In genomic region chr6:137736048-137736846, GRCh38 we compare ENCODE assay signal across 10 cellular contexts.
A peak's percentile ranks its signal among the peaks of the same experiment; 100 is the strongest.
DNase-seq lines count a peak whose midpoint lies in the region; ATAC-seq and TF ChIP-seq lines count a peak whose summit lies in the region.
"Had no signal": no experiment of that assay in that cellular context is flagged by ENCODE, and none has a peak within 500 bp of the region (broad histone marks: within the 10 kb centered on the region; RNA-seq: fewer than 3 reads in every experiment).

No MANE protein-coding gene starts in this region.

- DNase-seq in activated CD4-positive, CD25-positive, alpha-beta regulatory T cell (lab: John Stamatoyannopoulos, UW): no peak
- DNase-seq in neural progenitor cell (ENCODE audit: low spot score) (no peak), NCI-H1436 (lab: John Stamatoyannopoulos, UW) (no peak), upper lobe of left lung (no peak), DMS 273 (lab: John Stamatoyannopoulos, UW; ENCODE audit: unreplicated experiment) (no peak)
- DNase-seq: kidney had no signal

- WGBS in upper lobe of left lung, 2 donors: 89 to 95% methylated on average over 6 of the region's 6 CpGs

- H3K79me2 ChIP-seq in Loucy (ENCODE audit: insufficient read depth, low read length) (no peaks in the 10 kb centered on the region), neural progenitor cell (ENCODE audit: low read depth) (no peaks in the 10 kb centered on the region)

- H3F3A ChIP-seq in Loucy (ENCODE audit: low read depth): peaks cover 6% of the 10 kb centered on the region
- peaks cover 6% of the 10 kb centered on the region for H3F3A ChIP-seq in neural progenitor cell (ENCODE audit: low read depth)

- H3K9me2 ChIP-seq in Loucy (replicated peaks; ENCODE audit: low read depth, low read length): no peaks in the 10 kb centered on the region

- H3K9ac ChIP-seq in Loucy (ENCODE audit: low read depth, low read length, poor library complexity, severe bottlenecking) (peak overlapping the region; percentile 41), neural progenitor cell (no peak overlapping the region)

- H3K36me3 Mint-ChIP-seq in neural progenitor cell: no peaks in the 10 kb centered on the region

- no peak for TF ChIP-seq POLR2A in upper lobe of left lung (IDR thresholded peaks at IDR 0.05)

- peak overlapping the region; percentile 32 for H3K4me3 ChIP-seq in Loucy (ENCODE audit: low read length, poor library complexity, severe bottlenecking)
- no peak overlapping the region for H3K4me3 ChIP-seq in neural progenitor cell
- no peak overlapping the region for H3K4me3 ChIP-seq in upper lobe of left lung
- H3K4me3 ChIP-seq: SJSA1 had no signal

- H3K27ac ChIP-seq in neural progenitor cell: no peak overlapping the region
- no peak overlapping the region for H3K27ac ChIP-seq in upper lobe of left lung
- H3K27ac ChIP-seq: SJSA1 had no signal

- TF ChIP-seq CTCF in Loucy (conservative IDR thresholded peaks at IDR 0.05; ENCODE audit: low read length): no peak
- TF ChIP-seq CTCF in neural progenitor cell (IDR thresholded peaks at IDR 0.05): no peak
- TF ChIP-seq CTCF in upper lobe of left lung (IDR thresholded peaks at IDR 0.05): no peak

- H3K27me3 ChIP-seq in Loucy (ENCODE audit: insufficient read depth, low read length, poor library complexity, severe bottlenecking): no peaks in the 10 kb centered on the region
- H3K27me3 ChIP-seq in neural progenitor cell: no peaks in the 10 kb centered on the region
- H3K27me3 ChIP-seq in upper lobe of left lung: no peaks in the 10 kb centered on the region
- H3K27me3 ChIP-seq: SJSA1 had no signal

- peak; percentile 89 to 92 for ATAC-seq in activated CD4-positive, CD25-positive, alpha-beta regulatory T cell treated with anti-CD3 and anti-CD28 coated beads, Interleukin-2, amount 50 U/mL, for 24 hours
- ATAC-seq in GM21786 (IDR thresholded peaks at IDR 0.05; ENCODE audit: unreplicated experiment) (peak; percentile 78), upper lobe of left lung (ENCODE audit: low FRiP score in 2 of 2) (no peak)

- H4K20me1 ChIP-seq in Loucy (ENCODE audit: insufficient read depth, low read length, poor library complexity, severe bottlenecking) (no peaks in the 10 kb centered on the region), neural progenitor cell (ENCODE audit: low read depth) (no peaks in the 10 kb centered on the region)

- no peaks in the 10 kb centered on the region for H3K27me3 Mint-ChIP-seq in neural progenitor cell (ENCODE audit: insufficient read depth, low read depth)

- no peak overlapping the region for H3K27ac Mint-ChIP-seq in neural progenitor cell

- H3K9me3 ChIP-seq in Loucy (ENCODE audit: insufficient read depth, low read depth, low read length) (no peaks in the 10 kb centered on the region), neural progenitor cell (ENCODE audit: low read depth) (no peaks in the 10 kb centered on the region), upper lobe of left lung (no peaks in the 10 kb centered on the region)
- H3K9me3 ChIP-seq: SJSA1 had no signal

- H2AFZ ChIP-seq in Loucy (ENCODE audit: low read length) (peak overlapping the region; percentile 2; the same call in 1 of the 2 replicates), neural progenitor cell (replicated peaks) (peak overlapping the region; percentile 15)

- H3K4me2 ChIP-seq in Loucy (ENCODE audit: low read depth, low read length, poor library complexity, severe bottlenecking): peak overlapping the region; percentile 62
- H3K4me2 ChIP-seq in neural progenitor cell: no peak overlapping the region

- H3K4me3 Mint-ChIP-seq in neural progenitor cell: no peak overlapping the region

- no peaks in the 10 kb centered on the region for H3K9me3 Mint-ChIP-seq in neural progenitor cell

- peaks cover 51% of the 10 kb centered on the region for H3K4me1 ChIP-seq in Loucy (ENCODE audit: insufficient read depth, low read length, poor library complexity, severe bottlenecking)
- H3K4me1 ChIP-seq in neural progenitor cell: peaks cover 14% of the 10 kb centered on the region
- H3K4me1 ChIP-seq in upper lobe of left lung: peaks cover 0 to 10% (median 6%) of the 10 kb centered on the region in 4 donors

- peaks cover 25% of the 10 kb centered on the region for H3K4me1 Mint-ChIP-seq in neural progenitor cell

- TF ChIP-seq EP300 in upper lobe of left lung (IDR thresholded peaks at IDR 0.05): no peak

- no peaks in the 10 kb centered on the region for H3K36me3 ChIP-seq in Loucy (ENCODE audit: insufficient read depth, low read length)
- H3K36me3 ChIP-seq in neural progenitor cell: no peaks in the 10 kb centered on the region
- no peaks in the 10 kb centered on the region for H3K36me3 ChIP-seq in upper lobe of left lung
- H3K36me3 ChIP-seq: SJSA1 had no signal

Comparison
In these comparisons a context has a peak if more than half of its experiments do, and no peak if none do; other contexts are left out.
1. ATAC-seq: peak in activated CD4-positive, CD25-positive, alpha-beta regulatory T cell treated with anti-CD3 and anti-CD28 coated beads, Interleukin-2, amount 50 U/mL, for 24 hours (2 of 2) and GM21786 (single experiment); none in upper lobe of left lung (0 of 2).